36 cellular contexts compared by ENCODE assay signal in genomic region chr4:183170894-183171293, GRCh38.
"Had no signal": no experiment of that assay in that cellular context is flagged by ENCODE, and none has a peak within 500 bp of the region (broad histone marks: within the 10 kb centered on the region; RNA-seq: fewer than 3 reads in every experiment).

No MANE protein-coding gene starts in this region.

- H3K36me3 Mint-ChIP-seq: activated CD4-positive, alpha-beta memory T cell treated with anti-CD3 and anti-CD28 coated beads for 36 hours had no signal

- DNase-seq: activated B cell treated with CpG ODN at 0.5 μM for 24 hours; activated CD4-positive, alpha-beta memory T cell treated with anti-CD3 and anti-CD28 coated beads for 36 hours; activated CD4-positive, alpha-beta T cell treated with anti-CD3 and anti-CD28 coated beads for 4 hours; activated CD4-positive, alpha-beta T cell treated with anti-CD3 and anti-CD28 coated beads, Interleukin-2, amount 10 ng/mL, durations not matched to agents 24 days and 14 days; activated CD4-positive, alpha-beta T cell treated with anti-CD3 and anti-CD28 coated beads, Interleukin-2, amount 50 U/mL, for 1 hour; activated CD4-positive, alpha-beta T cell treated with anti-CD3 and anti-CD28 coated beads, Interleukin-2, amount 50 U/mL, for 4 hours; activated CD4-positive, CD25-positive, alpha-beta regulatory T cell treated with anti-CD3 and anti-CD28 coated beads, Interleukin-2, amount 50 U/mL, for 72 hours; activated CD8-positive, alpha-beta memory T cell treated with anti-CD3 and anti-CD28 coated beads, Interleukin-2, amount 50 U/mL, for 4 hours; activated CD8-positive, alpha-beta T cell treated with anti-CD3 and anti-CD28 coated beads for 36 hours; activated effector memory CD4-positive, alpha-beta T cell treated with anti-CD3 and anti-CD28 coated beads, Interleukin-2, amount 50 U/mL, for 16 hours; activated gamma-delta T cell treated with Interleukin-2 at 50 U/mL for 16 hours; activated naive CD4-positive, alpha-beta T cell; activated naive CD4-positive, alpha-beta T cell treated with anti-CD3 and anti-CD28 coated beads for 36 hours; activated naive CD4-positive, alpha-beta T cell treated with anti-CD3 and anti-CD28 coated beads, Interleukin-2, amount 50 U/mL, for 16 hours; activated naive CD8-positive, alpha-beta T cell treated with anti-CD3 and anti-CD28 coated beads for 36 hours; activated T-cell treated with anti-CD3 and anti-CD28 coated beads for 4 hours; activated T-cell treated with anti-CD3 and anti-CD28 coated beads, Interleukin-2, amount 50 U/mL, for 1 hour; activated T-cell treated with anti-CD3 and anti-CD28 coated beads, Interleukin-2, amount 50 U/mL, for 4 hours; activated T-cell treated with anti-CD3 and anti-CD28 coated beads, Interleukin-2, amount 50 U/mL, for 72 hours; adrenal gland; amniotic stem cell; aorta; body of pancreas; brain microvascular endothelial cell; central memory CD4-positive, alpha-beta T cell; T-helper 1 cell; T-helper 2 cell; T-helper 9 cell; WERI-Rb-1 had no signal

- H3K9me3 ChIP-seq: adrenal gland, body of pancreas, breast epithelium had no signal

- H3K4me3 Mint-ChIP-seq: activated B cell treated with CpG ODN at 0.5 μM for 24 hours; activated CD4-positive, alpha-beta memory T cell treated with anti-CD3 and anti-CD28 coated beads for 36 hours; activated CD4-positive, alpha-beta T cell treated with anti-CD3 and anti-CD28 coated beads, Interleukin-2, amount 10 ng/mL, durations not matched to agents 24 days and 14 days; activated CD8-positive, alpha-beta T cell treated with anti-CD3 and anti-CD28 coated beads for 36 hours; activated naive CD4-positive, alpha-beta T cell treated with anti-CD3 and anti-CD28 coated beads for 36 hours; activated naive CD8-positive, alpha-beta T cell treated with anti-CD3 and anti-CD28 coated beads for 36 hours; activated T-cell treated with anti-CD3 and anti-CD28 coated beads, Interleukin-2, amount 50 U/mL, for 4 hours; activated T-cell treated with anti-CD3 and anti-CD28 coated beads, Interleukin-2, amount 50 U/mL, for 72 hours; activated T-helper 1 cell treated with anti-CD3 and anti-CD28 coated beads, Interleukin-12 subunit alpha, Interleukin-12 subunit beta, Interleukin-2, Interleukin-4 antibody, amounts not matched to agents 30 ng/mL and 10 ng/mL and 1 ng/mL, durations not matched to agents 14 hours and 24 hours and 36 hours; activated T-helper 17 cell treated with anti-CD3 and anti-CD28 coated beads, Interleukin-2, amount 50 U/mL, for 72 hours; T-helper 1 cell treated with Interleukin-12 subunit alpha and Interleukin-12 subunit beta and Interleukin-4 antibody, amounts not matched to agents 30 μg/mL and 1 μg/mL, for 36 hours; T-helper 2 cell treated with Interferon-gamma antibody and Interleukin-4, amounts not matched to agents 5 μg/mL and 100 μg/mL, for 36 hours had no signal

- H3K27ac ChIP-seq: adrenal gland, brain microvascular endothelial cell, breast epithelium, WERI-Rb-1 had no signal

- H3K4me1 Mint-ChIP-seq: activated B cell treated with CpG ODN at 0.5 μM for 24 hours; activated CD4-positive, alpha-beta T cell treated with anti-CD3 and anti-CD28 coated beads, Interleukin-2, amount 10 ng/mL, durations not matched to agents 24 days and 14 days; activated naive CD8-positive, alpha-beta T cell treated with anti-CD3 and anti-CD28 coated beads for 36 hours; activated T-helper 17 cell treated with anti-CD3 and anti-CD28 coated beads, Interleukin-2, amount 50 U/mL, for 72 hours had no signal

- FAIRE-seq: astrocyte had no signal

- H3K9me3 Mint-ChIP-seq: activated B cell treated with CpG ODN at 0.5 μM for 24 hours; activated CD4-positive, alpha-beta memory T cell treated with anti-CD3 and anti-CD28 coated beads for 36 hours; activated CD4-positive, alpha-beta T cell treated with anti-CD3 and anti-CD28 coated beads, Interleukin-2, amount 10 ng/mL, durations not matched to agents 24 days and 14 days; activated CD8-positive, alpha-beta T cell treated with anti-CD3 and anti-CD28 coated beads for 36 hours; activated naive CD4-positive, alpha-beta T cell treated with anti-CD3 and anti-CD28 coated beads for 36 hours; activated naive CD4-positive, alpha-beta T cell treated with anti-CD3 and anti-CD28 coated beads, Interleukin-2, amount 50 U/mL, for 72 hours; activated naive CD8-positive, alpha-beta T cell treated with anti-CD3 and anti-CD28 coated beads for 36 hours; activated T-cell treated with anti-CD3 and anti-CD28 coated beads, Interleukin-2, amount 50 U/mL, for 4 hours; activated T-cell treated with anti-CD3 and anti-CD28 coated beads, Interleukin-2, amount 50 U/mL, for 72 hours; activated T-helper 1 cell treated with anti-CD3 and anti-CD28 coated beads, Interleukin-12 subunit alpha, Interleukin-12 subunit beta, Interleukin-2, Interleukin-4 antibody, amounts not matched to agents 30 ng/mL and 10 ng/mL and 1 ng/mL, durations not matched to agents 14 hours and 24 hours and 36 hours; activated T-helper 17 cell treated with anti-CD3 and anti-CD28 coated beads, Interleukin-2, amount 50 U/mL, for 72 hours; T-helper 1 cell treated with Interleukin-12 subunit alpha and Interleukin-12 subunit beta and Interleukin-4 antibody, amounts not matched to agents 30 μg/mL and 1 μg/mL, for 36 hours; T-helper 2 cell treated with Interferon-gamma antibody and Interleukin-4, amounts not matched to agents 5 μg/mL and 100 μg/mL, for 36 hours had no signal

- H3K4me1 ChIP-seq: adrenal gland had no signal

- H3K27me3 ChIP-seq: adrenal gland, body of pancreas, brain microvascular endothelial cell, breast epithelium had no signal

- ATAC-seq: activated CD8-positive, alpha-beta T cell treated with anti-CD3 and anti-CD28 coated beads for 36 hours; activated naive CD4-positive, alpha-beta T cell treated with anti-CD3 and anti-CD28 coated beads, Interleukin-2, amount 50 U/mL, for 72 hours; activated T-cell treated with anti-CD3 and anti-CD28 coated beads, Interleukin-2, amount 50 U/mL, for 4 hours; activated T-cell treated with anti-CD3 and anti-CD28 coated beads, Interleukin-2, amount 50 U/mL, for 72 hours; activated T-helper 17 cell treated with anti-CD3 and anti-CD28 coated beads, Interleukin-2, amount 50 U/mL, for 72 hours had no signal

- H3K36me3 ChIP-seq: adrenal gland, brain microvascular endothelial cell, breast epithelium, WERI-Rb-1 had no signal

- H3K27ac Mint-ChIP-seq: activated B cell treated with CpG ODN at 0.5 μM for 24 hours; activated CD4-positive, alpha-beta memory T cell treated with anti-CD3 and anti-CD28 coated beads for 36 hours; activated CD4-positive, alpha-beta T cell treated with anti-CD3 and anti-CD28 coated beads, Interleukin-2, amount 10 ng/mL, durations not matched to agents 24 days and 14 days; activated CD8-positive, alpha-beta T cell treated with anti-CD3 and anti-CD28 coated beads for 36 hours; activated naive CD4-positive, alpha-beta T cell treated with anti-CD3 and anti-CD28 coated beads for 36 hours; activated naive CD4-positive, alpha-beta T cell treated with anti-CD3 and anti-CD28 coated beads, Interleukin-2, amount 50 U/mL, for 72 hours; activated naive CD8-positive, alpha-beta T cell treated with anti-CD3 and anti-CD28 coated beads for 36 hours; activated T-cell treated with anti-CD3 and anti-CD28 coated beads, Interleukin-2, amount 50 U/mL, for 72 hours; activated T-helper 1 cell treated with anti-CD3 and anti-CD28 coated beads, Interleukin-12 subunit alpha, Interleukin-12 subunit beta, Interleukin-2, Interleukin-4 antibody, amounts not matched to agents 30 ng/mL and 10 ng/mL and 1 ng/mL, durations not matched to agents 14 hours and 24 hours and 36 hours; activated T-helper 17 cell treated with anti-CD3 and anti-CD28 coated beads, Interleukin-2, amount 50 U/mL, for 72 hours; T-helper 1 cell treated with Interleukin-12 subunit alpha and Interleukin-12 subunit beta and Interleukin-4 antibody, amounts not matched to agents 30 μg/mL and 1 μg/mL, for 36 hours; T-helper 2 cell treated with Interferon-gamma antibody and Interleukin-4, amounts not matched to agents 5 μg/mL and 100 μg/mL, for 36 hours had no signal

- H3K4me3 ChIP-seq: adrenal gland, body of pancreas, breast epithelium had no signal
